In genomic region chr6:41039060-41039998, GRCh38 we compare ENCODE assay signal across 8 cellular contexts. TPM values are rescaled to one million over a fixed set of nuclear protein-coding genes. Genes with fewer than 3 reads are reported as not detected.
DNase-seq lines count a peak whose midpoint lies in the region; ATAC-seq and TF ChIP-seq lines count a peak whose summit lies in the region.

Gene UNC5CL (minus strand): TSS chr6:41039221. CDS start chr6:41035074, 4,147 bp downstream.

- H3K27ac ChIP-seq in WERI-Rb-1 = no peak within 1 kb of the TSS
- peak within 1 kb of the TSS; percentile 67 to 82 (median 69) for H3K27ac ChIP-seq in right lobe of liver

- no peak within 1 kb of the TSS for H3K4me3 Mint-ChIP-seq in stimulated activated naive CD8-positive, alpha-beta T cell treated with anti-CD3 and anti-CD28 coated beads, Interleukin-15, amount 100 ng/mL, for 72 hours

- ATAC-seq in right lobe of liver = peak; percentile 68 to 84 (median 74)
- peak; percentile 71 for ATAC-seq in stimulated activated naive CD8-positive, alpha-beta T cell treated with anti-CD3 and anti-CD28 coated beads, Interleukin-15, amount 100 ng/mL, for 72 hours
- ATAC-seq in GM21825 (IDR thresholded peaks at IDR 0.05; ENCODE audit: unreplicated experiment) = no peak

- H3K9me3 Mint-ChIP-seq in stimulated activated naive CD8-positive, alpha-beta T cell treated with anti-CD3 and anti-CD28 coated beads, Interleukin-15, amount 100 ng/mL, for 72 hours = no peaks in the 10 kb centered on the region

- no peak within 1 kb of the TSS for H3K4me3 ChIP-seq in GM06990 (replicated peaks; ENCODE audit: low read depth, low read length)
- no peak within 1 kb of the TSS for H3K4me3 ChIP-seq in WERI-Rb-1 (ENCODE audit: low read depth, low read length)
- H3K4me3 ChIP-seq in right lobe of liver = peak within 1 kb of the TSS; percentile 60 to 69 (median 65)

- peaks cover 0 to 62% (median 18%) of the 10 kb centered on the region in 4 donors for H3K4me1 ChIP-seq in right lobe of liver

- TF ChIP-seq POLR2A in right lobe of liver (IDR thresholded peaks at IDR 0.05) = peak; percentile 36

- 18% methylated on average over 7 of the region's 10 CpGs for WGBS in right lobe of liver (ENCODE audit: insufficient coverage, low coverage, low lambda C conversion rate, missing lambda C conversion rate)

- intact Hi-C loops in right lobe of liver (cut with DNase I) = no loop called here

- TF ChIP-seq CTCF in GM06990 (IDR thresholded peaks at IDR 0.05; ENCODE audit: insufficient read depth, low read length, poor library complexity, severe bottlenecking) (peak; percentile 85), WERI-Rb-1 (IDR thresholded peaks at IDR 0.05; ENCODE audit: low read depth, low read length) (peak; percentile 94), right lobe of liver (IDR thresholded peaks at IDR 0.05) (peak; percentile 51 to 76 (median 66))

- no peaks in the 10 kb centered on the region for H3K4me1 Mint-ChIP-seq in stimulated activated naive CD8-positive, alpha-beta T cell treated with anti-CD3 and anti-CD28 coated beads, Interleukin-15, amount 100 ng/mL, for 72 hours

- H3K36me3 ChIP-seq in GM06990 (ENCODE audit: control insufficient read depth, insufficient read depth, low read length) = no peaks in the 10 kb centered on the region
- no peaks in the 10 kb centered on the region for H3K36me3 ChIP-seq in WERI-Rb-1
- peaks cover 0 to 5% (median 0%) of the 10 kb centered on the region in 4 donors for H3K36me3 ChIP-seq in right lobe of liver

- no peak within 1 kb of the TSS for H3K27ac Mint-ChIP-seq in stimulated activated naive CD8-positive, alpha-beta T cell treated with anti-CD3 and anti-CD28 coated beads, Interleukin-15, amount 100 ng/mL, for 72 hours

- no peaks in the 10 kb centered on the region for H3K27me3 Mint-ChIP-seq in stimulated activated naive CD8-positive, alpha-beta T cell treated with anti-CD3 and anti-CD28 coated beads, Interleukin-15, amount 100 ng/mL, for 72 hours

- H3K9me3 ChIP-seq in WERI-Rb-1 (ENCODE audit: severe bottlenecking) (no peaks in the 10 kb centered on the region), right lobe of liver (no peaks in the 10 kb centered on the region)

- H3K27me3 ChIP-seq in GM06990 (replicated peaks; ENCODE audit: control insufficient read depth, insufficient read depth, low read length) (no peaks in the 10 kb centered on the region), WERI-Rb-1 (ENCODE audit: insufficient read depth, low read depth, severe bottlenecking) (no peaks in the 10 kb centered on the region), right lobe of liver (no peaks in the 10 kb centered on the region)

- no peak for DNase-seq in GM06990 (ENCODE audit: extremely low read depth, insufficient read length)
- DNase-seq in LoVo (ENCODE audit: low spot score) = peak; percentile 38
- peak; percentile 85 for DNase-seq in WERI-Rb-1
- peak; percentile 21 for DNase-seq in cerebellar cortex (ENCODE audit: low spot score)
- DNase-seq in right lobe of liver = peak; percentile 83 to 86 (median 86)
- DNase-seq in stimulated activated naive CD8-positive, alpha-beta T cell treated with anti-CD3 and anti-CD28 coated beads, Interleukin-15, amount 100 ng/mL, for 72 hours = peak; percentile 48 to 49
- DNase-seq in HCEC 1CT = no peak

RNA-seq across cellular contexts. Expression of gene UNC5CL, which starts in this region (rescaled TPM):
- 10 to 100 TPM in 4 of 6 experiments, 1 to 10 TPM in 2; 5.0 to 35.7 (median 13.5) TPM for total RNA-seq in right lobe of liver

Comparison
In these comparisons a context has a peak if more than half of its experiments do, and no peak if none do; other contexts are left out.
1. DNase-seq: peak in LoVo (single experiment), WERI-Rb-1 (single experiment), cerebellar cortex (single experiment), right lobe of liver (3 of 3) and stimulated activated naive CD8-positive, alpha-beta T cell treated with anti-CD3 and anti-CD28 coated beads, Interleukin-15, amount 100 ng/mL, for 72 hours (2 of 2); none in GM06990 (single experiment) and HCEC 1CT (single experiment).
2. H3K4me3 ChIP-seq: peak in right lobe of liver (3 of 3); none in GM06990 (single experiment) and WERI-Rb-1 (single experiment).
3. Peak in every context shown above with its lines, with median percentiles within 50 percentile points of each other: CTCF ChIP-seq.